ENCODE assay signal across 22 cellular contexts in genomic region chr3:128041378-128041777, GRCh38.
"Had no signal": no experiment of that assay in that cellular context is flagged by ENCODE, and none has a peak within 500 bp of the region (broad histone marks: within the 10 kb centered on the region; RNA-seq: fewer than 3 reads in every experiment).

No MANE protein-coding gene starts in this region.

- DNase-seq: effector memory CD8-positive, alpha-beta T cell; esophagus squamous epithelium; foreskin fibroblast; glutamatergic neuron; left cardiac atrium; left ventricle myocardium superior; mesendoderm; naive thymus-derived CD8-positive, alpha-beta T cell; ovary; right cardiac atrium; stimulated activated CD4-positive, alpha-beta T cell treated with anti-CD3 and anti-CD28 coated beads, Interleukin-4, amount 100 ng/mL, for 24 hours; testis; upper lobe of right lung had no signal

- H3K27ac ChIP-seq: epithelial cell of prostate, esophagus squamous epithelium, gastroesophageal sphincter, neutrophil, ovary, testis, tibial nerve, upper lobe of right lung, vagina had no signal

- H3K4me3 ChIP-seq: esophagus squamous epithelium, gastroesophageal sphincter, ovary, smooth muscle cell, testis, tibial nerve, upper lobe of right lung, vagina had no signal

- H3K9me3 ChIP-seq: esophagus squamous epithelium, gastroesophageal sphincter, neutrophil, ovary, testis, tibial nerve, upper lobe of right lung, vagina had no signal

- ATAC-seq: effector memory CD8-positive, alpha-beta T cell; gastroesophageal sphincter; left cardiac atrium; left ventricle myocardium superior; naive thymus-derived CD8-positive, alpha-beta T cell; right cardiac atrium; stimulated activated memory B cell treated with anti-CD40 and anti-IgM and Interleukin-4, amounts not matched to agents 10 μg/mL and 1 μg/mL and 100 μg/mL, for 72 hours; upper lobe of right lung had no signal

- H3K36me3 ChIP-seq: esophagus squamous epithelium, gastroesophageal sphincter, neutrophil, ovary, tibial nerve, upper lobe of right lung, vagina had no signal

- H3K27me3 ChIP-seq: esophagus squamous epithelium, gastroesophageal sphincter, ovary, testis, tibial nerve, upper lobe of right lung, vagina had no signal

- FAIRE-seq: colon, keratinocyte had no signal

- H3K4me1 ChIP-seq: esophagus squamous epithelium, gastroesophageal sphincter, testis, tibial nerve, upper lobe of right lung, vagina had no signal
